ENCODE assay signal across 35 cellular contexts in the genomic region with DNA sequence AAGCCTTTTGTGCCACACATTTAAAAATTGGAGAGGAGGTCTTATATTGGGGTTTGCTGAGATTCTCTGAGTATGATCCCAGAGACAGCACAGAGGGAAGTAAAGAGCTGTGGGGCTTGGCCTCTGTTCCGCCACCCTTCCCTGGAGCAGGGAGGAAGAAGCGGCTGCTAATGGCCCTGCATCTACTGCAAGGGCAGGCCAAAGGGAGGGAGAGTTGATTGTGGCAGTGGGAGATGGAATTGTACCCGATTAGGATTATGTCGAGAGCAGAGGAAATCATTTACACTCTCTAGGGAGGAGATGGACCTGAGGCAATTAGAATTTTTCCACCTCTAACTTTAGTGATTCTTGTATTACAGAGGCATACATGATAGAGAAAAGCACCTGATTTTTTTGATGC. TPM values are rescaled to one million over a fixed set of nuclear protein-coding genes. Genes with fewer than 3 reads are reported as not detected.
A peak's percentile ranks its signal among the peaks of the same experiment; 100 is the strongest.
DNase-seq lines count a peak whose midpoint lies in the region; ATAC-seq and TF ChIP-seq lines count a peak whose summit lies in the region.
"Had no signal": no experiment of that assay in that cellular context is flagged by ENCODE, and none has a peak within 500 bp of the region (broad histone marks: within the 10 kb centered on the region; RNA-seq: fewer than 3 reads in every experiment).

No MANE protein-coding gene starts in this region.

- H3K27me3 ChIP-seq in gastrocnemius medialis (no peaks in the 10 kb centered on the region), left lung (no peaks in the 10 kb centered on the region)
- no peaks in the 10 kb centered on the region for H3K27me3 ChIP-seq in CD4-positive, alpha-beta memory T cell (ENCODE audit: insufficient read depth, low read length)
- H3K27me3 ChIP-seq: esophagus squamous epithelium, hepatocyte, MG63, thyroid gland had no signal

- in situ Hi-C loops in gastrocnemius medialis (cut with MboI; ENCODE audit: low sequenced_read_pairs in 4 of 4): loop anchor here in 1 of 4 donors (10.0 kb wide), 1 partner anchor 64 kb away; a partner anchor contains a TSS

- H3K36me3 ChIP-seq in KOPT-K1 (ENCODE audit: insufficient read depth, low read length) (peaks cover 33% of the 10 kb centered on the region), gastrocnemius medialis (peaks cover 0 to 42% of the 10 kb centered on the region in 2 donors), left lung (peaks cover 0 to 45% of the 10 kb centered on the region in 2 donors)
- peaks cover 37% of the 10 kb centered on the region for H3K36me3 ChIP-seq in CD4-positive, alpha-beta memory T cell (ENCODE audit: insufficient read depth, low read length)

- peaks cover 22 to 31% of the 10 kb centered on the region in 2 donors for H3K4me1 ChIP-seq in gastrocnemius medialis
- no peaks in the 10 kb centered on the region for H3K4me1 ChIP-seq in CD4-positive, alpha-beta memory T cell (ENCODE audit: insufficient read depth, low read length)
- H3K4me1 ChIP-seq in left lung: peaks cover 2 to 50% of the 10 kb centered on the region in 2 donors
- H3K4me1 ChIP-seq: A549 had no signal

- H3K4me1 Mint-ChIP-seq in activated T-cell treated with anti-CD3 and anti-CD28 coated beads, Interleukin-2, amount 50 U/mL, for 24 hours (ENCODE audit: low read depth): peaks cover 26% of the 10 kb centered on the region
- H3K4me1 Mint-ChIP-seq in effector memory CD8-positive, alpha-beta T cell (ENCODE audit: low read depth in 2 of 2): peaks cover 15 to 18% of the 10 kb centered on the region in 2 donors
- peaks cover 6 to 15% (median 10%) of the 10 kb centered on the region in 4 donors for H3K4me1 Mint-ChIP-seq in CD4-positive, alpha-beta memory T cell

- peak overlapping the region; percentile 66 for H3K27ac ChIP-seq in KOPT-K1 (ENCODE audit: low read depth, low read length, poor library complexity, severe bottlenecking)
- peak overlapping the region; percentile 1 to 62 (median 30) for H3K27ac ChIP-seq in gastrocnemius medialis
- no peak overlapping the region for H3K27ac ChIP-seq in CD4-positive, alpha-beta memory T cell (ENCODE audit: low read depth, low read length)
- no peak overlapping the region for H3K27ac ChIP-seq in left lung
- H3K27ac ChIP-seq: A549, esophagus squamous epithelium, hepatocyte, SK-N-MC had no signal

- no peaks in the 10 kb centered on the region for H3K27me3 Mint-ChIP-seq in activated T-cell treated with anti-CD3 and anti-CD28 coated beads, Interleukin-2, amount 50 U/mL, for 24 hours
- no peaks in the 10 kb centered on the region for H3K27me3 Mint-ChIP-seq in effector memory CD8-positive, alpha-beta T cell
- H3K27me3 Mint-ChIP-seq in CD4-positive, alpha-beta memory T cell: no peaks in the 10 kb centered on the region
- H3K27me3 Mint-ChIP-seq: stimulated activated naive CD8-positive, alpha-beta T cell treated with anti-CD3 and anti-CD28 coated beads, Interleukin-15, Interleukin-2, amounts not matched to agents 100 ng/mL and 50 ng/mL, for 24 hours had no signal

- no peak overlapping the region for H3K4me3 Mint-ChIP-seq in activated T-cell treated with anti-CD3 and anti-CD28 coated beads, Interleukin-2, amount 50 U/mL, for 24 hours
- no peak overlapping the region for H3K4me3 Mint-ChIP-seq in effector memory CD8-positive, alpha-beta T cell
- H3K4me3 Mint-ChIP-seq in CD4-positive, alpha-beta memory T cell: no peak overlapping the region
- H3K4me3 Mint-ChIP-seq: activated naive CD4-positive, alpha-beta T cell treated with anti-CD3 and anti-CD28 coated beads for 36 hours; stimulated activated naive CD8-positive, alpha-beta T cell treated with anti-CD3 and anti-CD28 coated beads, Interleukin-15, Interleukin-2, amounts not matched to agents 100 ng/mL and 50 ng/mL, for 24 hours; T-helper 1 cell treated with Interleukin-12 subunit alpha and Interleukin-12 subunit beta and Interleukin-4 antibody, amounts not matched to agents 30 μg/mL and 1 μg/mL, for 36 hours had no signal

- POLR2A ChIA-PET in CD4-positive, alpha-beta memory T cell (lab: Charles Lee; ENCODE audit: partially characterized antibody): no interaction called here

- H3K9me3 ChIP-seq in KOPT-K1 (ENCODE audit: insufficient read depth, low read length, poor library complexity, severe bottlenecking) (no peaks in the 10 kb centered on the region), gastrocnemius medialis (no peaks in the 10 kb centered on the region), left lung (no peaks in the 10 kb centered on the region)
- H3K9me3 ChIP-seq in CD4-positive, alpha-beta memory T cell (ENCODE audit: control insufficient read depth in 1 of 2, low read length in 2 of 2): no peaks in the 10 kb centered on the region
- H3K9me3 ChIP-seq: A549, esophagus squamous epithelium, MG63, thyroid gland had no signal

- ATAC-seq in effector memory CD8-positive, alpha-beta T cell (replicated peaks): no peak
- ATAC-seq in gastrocnemius medialis (no peak), left lung (no peak)
- ATAC-seq: A549, K562 had no signal

- peaks cover 2% of the 10 kb centered on the region for H3K9me3 Mint-ChIP-seq in activated T-cell treated with anti-CD3 and anti-CD28 coated beads, Interleukin-2, amount 50 U/mL, for 24 hours
- no peaks in the 10 kb centered on the region for H3K9me3 Mint-ChIP-seq in effector memory CD8-positive, alpha-beta T cell
- H3K9me3 Mint-ChIP-seq in CD4-positive, alpha-beta memory T cell: no peaks in the 10 kb centered on the region
- H3K9me3 Mint-ChIP-seq: activated naive CD4-positive, alpha-beta T cell treated with anti-CD3 and anti-CD28 coated beads for 36 hours; stimulated activated naive CD8-positive, alpha-beta T cell treated with anti-CD3 and anti-CD28 coated beads, Interleukin-15, Interleukin-2, amounts not matched to agents 100 ng/mL and 50 ng/mL, for 24 hours had no signal

- no peak overlapping the region for H3K4me3 ChIP-seq in gastrocnemius medialis
- H3K4me3 ChIP-seq in CD4-positive, alpha-beta memory T cell (ENCODE audit: low read length in 2 of 2): no peak overlapping the region
- no peak overlapping the region for H3K4me3 ChIP-seq in left lung
- H3K4me3 ChIP-seq: A549, esophagus squamous epithelium, hepatocyte, K562, MG63, SK-N-MC, skin epidermis, thyroid gland had no signal

- intact Hi-C loops in gastrocnemius medialis (cut with DNase I; ENCODE audit: low total_unique reads): no loop called here
- intact Hi-C loops in CD4-positive, alpha-beta memory T cell (cut with micrococcal nuclease): no loop called here
- intact Hi-C loops in left lung (cut with DNase I): no loop called here

- peaks cover 57% of the 10 kb centered on the region for H3K36me3 Mint-ChIP-seq in activated T-cell treated with anti-CD3 and anti-CD28 coated beads, Interleukin-2, amount 50 U/mL, for 24 hours (ENCODE audit: low read depth)
- peaks cover 47% of the 10 kb centered on the region for H3K36me3 Mint-ChIP-seq in effector memory CD8-positive, alpha-beta T cell (ENCODE audit: insufficient read depth)
- H3K36me3 Mint-ChIP-seq in CD4-positive, alpha-beta memory T cell: peaks cover 32 to 53% of the 10 kb centered on the region in 2 donors

- CTCF ChIA-PET in CD4-positive, alpha-beta memory T cell (lab: Charles Lee; ENCODE audit: partially characterized antibody): no interaction called here

- TF ChIP-seq POLR2A in gastrocnemius medialis (IDR thresholded peaks at IDR 0.05): no peak

- DNase-seq in activated T-cell treated with anti-CD3 and anti-CD28 coated beads, Interleukin-2, amount 50 U/mL, for 24 hours: no peak
- DNase-seq in activated T-cell treated with anti-CD3 and anti-CD28 coated beads, Interleukin-2, amount 50 U/mL, for 1 hour: no peak
- DNase-seq in effector memory CD8-positive, alpha-beta T cell: no peak
- DNase-seq in gastrocnemius medialis: no peak
- no peak for DNase-seq in CD4-positive, alpha-beta memory T cell
- DNase-seq in left lung: no peak
- no peak for DNase-seq in NCI-H128 (lab: John Stamatoyannopoulos, UW; ENCODE audit: unreplicated experiment)
- DNase-seq: activated CD4-positive, alpha-beta T cell treated with anti-CD3 and anti-CD28 coated beads for 1 hour; activated naive CD4-positive, alpha-beta T cell treated with anti-CD3 and anti-CD28 coated beads for 36 hours; activated T-cell treated with anti-CD3 and anti-CD28 coated beads, Interleukin-2, amount 50 U/mL, for 48 hours; AML-193; anterior cingulate cortex; cortex of kidney; esophagus squamous epithelium; foreskin melanocyte; GF-D8; H7; mesendoderm; MG63; NCI-H1105 treated with DMSO at 0.1 percent for 48 hours; NCI-H2029 treated with DMSO at 0.1 percent for 48 hours; NCI-H345; NCI-H774; thyroid gland had no signal

- peak overlapping the region; percentile 15 for H3K27ac Mint-ChIP-seq in activated T-cell treated with anti-CD3 and anti-CD28 coated beads, Interleukin-2, amount 50 U/mL, for 24 hours
- peak overlapping the region; percentile 19 to 41 for H3K27ac Mint-ChIP-seq in effector memory CD8-positive, alpha-beta T cell
- H3K27ac Mint-ChIP-seq in CD4-positive, alpha-beta memory T cell: peak overlapping the region in 3 of 7 donors; percentile 7 to 51 (median 32)
- H3K27ac Mint-ChIP-seq: activated naive CD4-positive, alpha-beta T cell treated with anti-CD3 and anti-CD28 coated beads for 36 hours; stimulated activated naive CD8-positive, alpha-beta T cell treated with anti-CD3 and anti-CD28 coated beads, Interleukin-15, Interleukin-2, amounts not matched to agents 100 ng/mL and 50 ng/mL, for 24 hours; T-helper 1 cell treated with Interleukin-12 subunit alpha and Interleukin-12 subunit beta and Interleukin-4 antibody, amounts not matched to agents 30 μg/mL and 1 μg/mL, for 36 hours had no signal

- TF ChIP-seq CTCF in gastrocnemius medialis (IDR thresholded peaks at IDR 0.05 in 4 of 5, conservative IDR thresholded peaks at IDR 0.05 in 1 of 5) (no peak), left lung (IDR thresholded peaks at IDR 0.05) (no peak)

RNA-seq across cellular contexts. Expression of a gene that starts 28.8 kb away (rescaled TPM):
- total RNA-seq in gastrocnemius medialis: 1 to 10 TPM in 1 of 4 donors, not detected in 3; 4.2 TPM
- not detected for total RNA-seq in CD4-positive, alpha-beta memory T cell
- polyA plus RNA-seq in CD4-positive, alpha-beta memory T cell: not detected
- total RNA-seq in left lung: under 1 TPM; 0.52 to 0.58 TPM
- total RNA-seq: activated CD8-positive, alpha-beta memory T cell treated with anti-CD3 and anti-CD28 coated beads for 36 hours; activated naive CD4-positive, alpha-beta T cell treated with anti-CD3 and anti-CD28 coated beads for 36 hours; esophagus squamous epithelium; H7; hepatocyte; HT1080; myocyte had no signal
- polyA plus RNA-seq: A549, hepatocyte, K562 had no signal

RNA-seq across cellular contexts. Expression of a gene that starts 45.7 kb away (rescaled TPM):
- 10 to 100 TPM; 18.1 to 38.2 (median 27.1) TPM for total RNA-seq in gastrocnemius medialis
- 10 to 100 TPM; 14.7 to 17.7 TPM for total RNA-seq in CD4-positive, alpha-beta memory T cell
- 10 to 100 TPM; 29.8 to 63.2 TPM for polyA plus RNA-seq in CD4-positive, alpha-beta memory T cell
- total RNA-seq in left lung: 10 to 100 TPM; 15.6 to 24.6 TPM

Comparison
In these comparisons a context has a peak if more than half of its experiments do, and no peak if none do; other contexts are left out.
1. H3K27ac ChIP-seq: peak in KOPT-K1 (single experiment) and gastrocnemius medialis (4 of 4); none in CD4-positive, alpha-beta memory T cell (single experiment) and left lung (0 of 2).